20 cellular contexts compared by ENCODE assay signal in the genomic region with DNA sequence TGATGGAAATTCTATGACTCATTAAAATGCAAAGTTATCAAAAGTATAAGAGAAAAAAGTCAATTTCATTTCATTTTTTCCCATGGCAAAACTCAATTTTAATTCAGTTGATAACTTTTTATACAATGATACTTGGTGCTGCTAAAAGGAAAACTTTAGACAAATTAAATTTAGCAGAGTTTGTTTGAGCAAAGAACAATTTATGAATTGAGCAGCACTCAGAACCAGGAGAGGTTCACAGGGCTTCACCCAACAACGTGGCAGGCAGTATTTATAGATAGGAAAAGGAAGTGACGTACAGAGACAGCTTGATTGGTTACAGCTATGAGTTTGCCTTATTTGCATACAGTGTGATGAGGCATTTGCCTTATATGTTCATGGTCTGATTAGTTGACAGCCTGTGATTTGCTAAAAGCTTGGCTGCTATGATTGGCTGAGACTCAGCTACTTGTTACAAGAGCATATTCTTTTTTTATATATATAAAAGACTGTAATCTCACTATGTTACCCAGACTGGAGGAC.
DNase-seq lines count a peak whose midpoint lies in the region; ATAC-seq and TF ChIP-seq lines count a peak whose summit lies in the region.
"Had no signal": no experiment of that assay in that cellular context is flagged by ENCODE, and none has a peak within 500 bp of the region (broad histone marks: within the 10 kb centered on the region; RNA-seq: fewer than 3 reads in every experiment).

No MANE protein-coding gene starts in this region.

- peak overlapping the region; percentile 17 for H2BK15ac ChIP-seq in neuronal stem cell (ENCODE audit: low read length)

- H4K8ac ChIP-seq in neuronal stem cell (ENCODE audit: low read depth, low read length), result no peak overlapping the region

- H3K9ac ChIP-seq in neuronal stem cell (ENCODE audit: low read depth, low read length, poor library complexity), result no peak overlapping the region
- H3K9ac ChIP-seq: BLaER1, GM23248 had no signal

- H4K91ac ChIP-seq in neuronal stem cell (ENCODE audit: low read depth, low read length, poor library complexity), result no peak overlapping the region

- no peak overlapping the region for H3K14ac ChIP-seq in neuronal stem cell (ENCODE audit: low read length)

- H3K27me3 ChIP-seq in neuronal stem cell (ENCODE audit: control insufficient read depth in 3 of 3, insufficient read depth in 3 of 3, low read depth in 1 of 3, low read length in 3 of 3), result no peaks in the 10 kb centered on the region
- H3K27me3 ChIP-seq in psoas muscle (ENCODE audit: insufficient read depth in 3 of 3, low read length in 2 of 3), result no peaks in the 10 kb centered on the region
- H3K27me3 ChIP-seq: BLaER1 had no signal

- peak; percentile 3 for DNase-seq in GM12865 (ENCODE audit: low read depth)
- no peak for DNase-seq in neuronal stem cell (ENCODE audit: low spot score)
- no peak for DNase-seq in GF-D8 (lab: John Stamatoyannopoulos, UW)
- no peak for DNase-seq in cerebellar nuclear complex (lab: John Stamatoyannopoulos, UW)
- no peak for DNase-seq in psoas muscle
- DNase-seq: 8988T; CD4-positive, alpha-beta memory T cell; DMS153; DMS79; GDM1; GM23248; HFFc6 had no signal

- no peak overlapping the region for H2BK12ac ChIP-seq in neuronal stem cell (ENCODE audit: low read length)

- no peaks in the 10 kb centered on the region for H3K36me3 Mint-ChIP-seq in activated T-helper 17 cell treated with anti-CD3 and anti-CD28 coated beads, Interleukin-2, amount 50 U/mL, for 72 hours (ENCODE audit: low read depth)
- H3K36me3 Mint-ChIP-seq: CD14-positive monocyte; CD4-positive, alpha-beta memory T cell; IgD-negative memory B cell had no signal

- H2AK5ac ChIP-seq in neuronal stem cell (ENCODE audit: low read depth, low read length), result no peak overlapping the region

- H2BK5ac ChIP-seq in neuronal stem cell (ENCODE audit: low read length), result no peak overlapping the region

- H3K9me3 ChIP-seq in neuronal stem cell (replicated peaks in 1 of 2; ENCODE audit: control insufficient read depth in 2 of 2, insufficient read depth in 1 of 2, low read depth in 1 of 2, low read length in 2 of 2), result peaks cover 0 to 2% of the 10 kb centered on the region in 2 donors
- H3K9me3 ChIP-seq in psoas muscle, result no peaks in the 10 kb centered on the region
- H3K9me3 ChIP-seq: HAP-1 had no signal

- H3K36me3 ChIP-seq in neuronal stem cell (replicated peaks in 1 of 2; ENCODE audit: control insufficient read depth in 2 of 2, insufficient read depth in 2 of 2, low read length in 2 of 2) (no peaks in the 10 kb centered on the region), psoas muscle (ENCODE audit: insufficient read depth in 1 of 2, low read depth in 1 of 2) (no peaks in the 10 kb centered on the region)
- H3K36me3 ChIP-seq: BLaER1, HAP-1 had no signal

- no peak overlapping the region for H3K4ac ChIP-seq in neuronal stem cell (ENCODE audit: low read length)

- H3K18ac ChIP-seq in neuronal stem cell (ENCODE audit: low read length), result no peak overlapping the region

- peaks cover 4% of the 10 kb centered on the region for H3K27me3 Mint-ChIP-seq in activated T-helper 17 cell treated with anti-CD3 and anti-CD28 coated beads, Interleukin-2, amount 50 U/mL, for 72 hours
- H3K27me3 Mint-ChIP-seq: IgD-negative memory B cell had no signal

- H3K4me1 ChIP-seq in neuronal stem cell (ENCODE audit: control insufficient read depth in 2 of 2, insufficient read depth in 1 of 2, low read depth in 1 of 2, low read length in 2 of 2), result no peaks in the 10 kb centered on the region
- H3K4me1 ChIP-seq in psoas muscle, result no peaks in the 10 kb centered on the region
- H3K4me1 ChIP-seq: BLaER1, HAP-1 had no signal

- no peak overlapping the region for H2BK120ac ChIP-seq in neuronal stem cell (ENCODE audit: low read depth, low read length)

- no peaks in the 10 kb centered on the region for H3K79me1 ChIP-seq in neuronal stem cell (ENCODE audit: low read depth, low read length)

- H3K4me3 ChIP-seq in GM12865 (ENCODE audit: low read depth, low read length), result no peak overlapping the region
- H3K4me3 ChIP-seq in neuronal stem cell (ENCODE audit: low read length in 2 of 2), result no peak overlapping the region
- no peak overlapping the region for H3K4me3 ChIP-seq in psoas muscle
- H3K4me3 ChIP-seq: BLaER1, GM12878, GM23248, HAP-1 had no signal

- no peaks in the 10 kb centered on the region for H3K9me3 Mint-ChIP-seq in activated T-helper 17 cell treated with anti-CD3 and anti-CD28 coated beads, Interleukin-2, amount 50 U/mL, for 72 hours
- H3K9me3 Mint-ChIP-seq: HFFc6 had no signal

- no CpG with 5 or more reads among the region's 2 CpGs for whole genome bisulfite sequencing in neuronal stem cell (ENCODE audit: extremely low coverage in 2 of 2, insufficient read length in 2 of 2, insufficient replicate concordance in 1 of 2), 2 donors
- WGBS in psoas muscle, 3 donors, result 72 to 79% (median 77%) methylated on average over 2 of the region's 2 CpGs

- H3K27ac Mint-ChIP-seq in activated T-helper 17 cell treated with anti-CD3 and anti-CD28 coated beads, Interleukin-2, amount 50 U/mL, for 72 hours, result no peak overlapping the region
- H3K27ac Mint-ChIP-seq: CD14-positive monocyte; CD4-positive, alpha-beta memory T cell; HFFc6; IgD-negative memory B cell had no signal

- H3K4me2 ChIP-seq in neuronal stem cell (ENCODE audit: insufficient read depth, low read length, poor library complexity, severe bottlenecking), result no peak overlapping the region
- H3K4me2 ChIP-seq: BLaER1 had no signal

- H3K4me3 Mint-ChIP-seq in activated T-helper 17 cell treated with anti-CD3 and anti-CD28 coated beads, Interleukin-2, amount 50 U/mL, for 72 hours, result no peak overlapping the region
- H3K4me3 Mint-ChIP-seq: CD14-positive monocyte; CD4-positive, alpha-beta memory T cell; HFFc6 had no signal

- TF ChIP-seq CTCF in GM12865 (IDR thresholded peaks at IDR 0.05; ENCODE audit: insufficient read depth, low read depth, low read length, missing control alignments) (no peak), psoas muscle (IDR thresholded peaks at IDR 0.05) (no peak)

- H3K27ac ChIP-seq in neuronal stem cell (replicated peaks; ENCODE audit: low read length) (no peak overlapping the region), psoas muscle (no peak overlapping the region)
- H3K27ac ChIP-seq: BLaER1, GM23248 had no signal

- ATAC-seq in HG03175 (IDR thresholded peaks at IDR 0.05; ENCODE audit: unreplicated experiment) (peak; percentile 47), psoas muscle (no peak)
- ATAC-seq in activated T-helper 17 cell treated with anti-CD3 and anti-CD28 coated beads, Interleukin-2, amount 50 U/mL, for 72 hours (replicated peaks), result peak; percentile 35
- ATAC-seq: GM12878, HepG2 had no signal

- H3K23ac ChIP-seq in neuronal stem cell (ENCODE audit: low read depth, low read length, poor library complexity), result no peak overlapping the region

- no peak overlapping the region for H2AFZ ChIP-seq in neuronal stem cell (ENCODE audit: low read length)
- H2AFZ ChIP-seq: GM23248 had no signal

- no peaks in the 10 kb centered on the region for H3K4me1 Mint-ChIP-seq in activated T-helper 17 cell treated with anti-CD3 and anti-CD28 coated beads, Interleukin-2, amount 50 U/mL, for 72 hours
- H3K4me1 Mint-ChIP-seq: CD14-positive monocyte; CD4-positive, alpha-beta memory T cell had no signal

- intact Hi-C loops in psoas muscle (cut with DNase I), result no loop called here

Comparison
In these comparisons a context has a peak if more than half of its experiments do, and no peak if none do; other contexts are left out.
1. ATAC-seq: peak in HG03175 (single experiment) and activated T-helper 17 cell treated with anti-CD3 and anti-CD28 coated beads, Interleukin-2, amount 50 U/mL, for 72 hours (single experiment); none in psoas muscle (0 of 4).